1 cellular context compared by ENCODE assay signal in genomic region chr5:142313275-142313674, GRCh38.
TF ChIP-seq lines count a peak whose summit lies in the region.

No MANE protein-coding gene starts in this region.

TF ChIP-seq in GM23338, 12 proteins besides CTCF, POLR2A, EP300 and RAD21 (continued from another document):
- TF ChIP-seq, protein P1, sequence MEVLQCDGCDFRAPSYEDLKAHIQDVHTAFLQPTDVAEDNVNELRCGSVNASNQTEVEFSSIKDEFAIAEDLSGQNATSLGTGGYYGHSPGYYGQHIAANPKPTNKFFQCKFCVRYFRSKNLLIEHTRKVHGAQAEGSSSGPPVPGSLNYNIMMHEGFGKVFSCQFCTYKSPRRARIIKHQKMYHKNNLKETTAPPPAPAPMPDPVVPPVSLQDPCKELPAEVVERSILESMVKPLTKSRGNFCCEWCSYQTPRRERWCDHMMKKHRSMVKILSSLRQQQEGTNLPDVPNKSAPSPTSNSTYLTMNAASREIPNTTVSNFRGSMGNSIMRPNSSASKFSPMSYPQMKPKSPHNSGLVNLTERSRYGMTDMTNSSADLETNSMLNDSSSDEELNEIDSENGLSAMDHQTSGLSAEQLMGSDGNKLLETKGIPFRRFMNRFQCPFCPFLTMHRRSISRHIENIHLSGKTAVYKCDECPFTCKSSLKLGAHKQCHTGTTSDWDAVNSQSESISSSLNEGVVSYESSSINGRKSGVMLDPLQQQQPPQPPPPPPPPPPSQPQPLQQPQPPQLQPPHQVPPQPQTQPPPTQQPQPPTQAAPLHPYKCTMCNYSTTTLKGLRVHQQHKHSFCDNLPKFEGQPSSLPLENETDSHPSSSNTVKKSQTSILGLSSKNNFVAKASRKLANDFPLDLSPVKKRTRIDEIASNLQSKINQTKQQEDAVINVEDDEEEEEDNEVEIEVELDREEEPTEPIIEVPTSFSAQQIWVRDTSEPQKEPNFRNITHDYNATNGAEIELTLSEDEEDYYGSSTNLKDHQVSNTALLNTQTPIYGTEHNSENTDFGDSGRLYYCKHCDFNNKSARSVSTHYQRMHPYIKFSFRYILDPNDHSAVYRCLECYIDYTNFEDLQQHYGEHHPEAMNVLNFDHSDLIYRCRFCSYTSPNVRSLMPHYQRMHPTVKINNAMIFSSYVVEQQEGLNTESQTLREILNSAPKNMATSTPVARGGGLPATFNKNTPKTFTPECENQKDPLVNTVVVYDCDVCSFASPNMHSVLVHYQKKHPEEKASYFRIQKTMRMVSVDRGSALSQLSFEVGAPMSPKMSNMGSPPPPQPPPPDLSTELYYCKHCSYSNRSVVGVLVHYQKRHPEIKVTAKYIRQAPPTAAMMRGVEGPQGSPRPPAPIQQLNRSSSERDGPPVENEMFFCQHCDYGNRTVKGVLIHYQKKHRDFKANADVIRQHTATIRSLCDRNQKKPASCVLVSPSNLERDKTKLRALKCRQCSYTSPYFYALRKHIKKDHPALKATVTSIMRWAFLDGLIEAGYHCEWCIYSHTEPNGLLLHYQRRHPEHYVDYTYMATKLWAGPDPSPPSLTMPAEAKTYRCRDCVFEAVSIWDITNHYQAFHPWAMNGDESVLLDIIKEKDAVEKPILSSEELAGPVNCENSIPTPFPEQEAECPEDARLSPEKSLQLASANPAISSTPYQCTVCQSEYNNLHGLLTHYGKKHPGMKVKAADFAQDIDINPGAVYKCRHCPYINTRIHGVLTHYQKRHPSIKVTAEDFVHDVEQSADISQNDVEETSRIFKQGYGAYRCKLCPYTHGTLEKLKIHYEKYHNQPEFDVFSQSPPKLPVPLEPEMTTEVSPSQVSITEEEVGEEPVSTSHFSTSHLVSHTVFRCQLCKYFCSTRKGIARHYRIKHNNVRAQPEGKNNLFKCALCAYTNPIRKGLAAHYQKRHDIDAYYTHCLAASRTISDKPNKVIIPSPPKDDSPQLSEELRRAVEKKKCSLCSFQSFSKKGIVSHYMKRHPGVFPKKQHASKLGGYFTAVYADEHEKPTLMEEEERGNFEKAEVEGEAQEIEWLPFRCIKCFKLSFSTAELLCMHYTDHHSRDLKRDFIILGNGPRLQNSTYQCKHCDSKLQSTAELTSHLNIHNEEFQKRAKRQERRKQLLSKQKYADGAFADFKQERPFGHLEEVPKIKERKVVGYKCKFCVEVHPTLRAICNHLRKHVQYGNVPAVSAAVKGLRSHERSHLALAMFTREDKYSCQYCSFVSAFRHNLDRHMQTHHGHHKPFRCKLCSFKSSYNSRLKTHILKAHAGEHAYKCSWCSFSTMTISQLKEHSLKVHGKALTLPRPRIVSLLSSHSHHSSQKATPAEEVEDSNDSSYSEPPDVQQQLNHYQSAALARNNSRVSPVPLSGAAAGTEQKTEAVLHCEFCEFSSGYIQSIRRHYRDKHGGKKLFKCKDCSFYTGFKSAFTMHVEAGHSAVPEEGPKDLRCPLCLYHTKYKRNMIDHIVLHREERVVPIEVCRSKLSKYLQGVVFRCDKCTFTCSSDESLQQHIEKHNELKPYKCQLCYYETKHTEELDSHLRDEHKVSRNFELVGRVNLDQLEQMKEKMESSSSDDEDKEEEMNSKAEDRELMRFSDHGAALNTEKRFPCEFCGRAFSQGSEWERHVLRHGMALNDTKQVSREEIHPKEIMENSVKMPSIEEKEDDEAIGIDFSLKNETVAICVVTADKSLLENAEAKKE (CRISPR knock-in tag; IDR thresholded peaks at IDR 0.05): no peak
